1 cellular context compared by ENCODE assay signal in genomic region chr5:144170276-144171024, GRCh38.
TF ChIP-seq lines count a peak whose summit lies in the region.

Gene KCTD16, plus strand, starts transcription at chr5:144170873.
Gene YIPF5, minus strand, starts transcription at chr5:144170659. Its CDS starts 704 bp downstream, at chr5:144169955.

TF ChIP-seq in HepG2, 621 proteins besides CTCF, POLR2A, EP300 and RAD21 (continued from another document and continues in another):
- TF ChIP-seq ARID3A (IDR thresholded peaks at IDR 0.05; ENCODE audit: low read depth, low read length) (no peak), MED1 (CRISPR knock-in tag; IDR thresholded peaks at IDR 0.05) (peak; percentile 60), ZNF691 (CRISPR knock-in tag; IDR thresholded peaks at IDR 0.05; ENCODE audit: borderline replicate concordance, low read depth) (no peak), ZNF652 (CRISPR knock-in tag; IDR thresholded peaks at IDR 0.05; ENCODE audit: borderline replicate concordance, low read depth) (no peak), ZNF101 (CRISPR knock-in tag; IDR thresholded peaks at IDR 0.05; ENCODE audit: borderline replicate concordance, low read depth) (no peak), ZSCAN30 (CRISPR knock-in tag; IDR thresholded peaks at IDR 0.05) (0 out of 2 replicates have a peak, but pooled peaks have one; percentile 51), CC2D1A (CRISPR knock-in tag; IDR thresholded peaks at IDR 0.05) (0 out of 2 replicates have a peak, but pooled peaks have one; percentile 49), CEBPB (IDR thresholded peaks at IDR 0.05; ENCODE audit: borderline replicate concordance, low read depth, low read length) (no peak), RFXANK (CRISPR knock-in tag; IDR thresholded peaks at IDR 0.05) (no peak), ATF7 (IDR thresholded peaks at IDR 0.05) (no peak), ATF7 (CRISPR knock-in tag; IDR thresholded peaks at IDR 0.05) (no peak), ZNF704 (CRISPR knock-in tag; IDR thresholded peaks at IDR 0.05; ENCODE audit: borderline replicate concordance) (peak; percentile 80; the same call in 1 of the 2 replicates), KLF12 (CRISPR knock-in tag; IDR thresholded peaks at IDR 0.05; ENCODE audit: borderline replicate concordance) (0 out of 2 replicates have a peak, but pooled peaks have one; percentile 47), ZNF292 (CRISPR knock-in tag; IDR thresholded peaks at IDR 0.05; ENCODE audit: borderline replicate concordance, low read depth) (0 out of 2 replicates have a peak, but pooled peaks have one; percentile 61), PLRG1 (conservative IDR thresholded peaks at IDR 0.05) (no peak), ZSCAN21 (CRISPR knock-in tag; IDR thresholded peaks at IDR 0.05; ENCODE audit: borderline replicate concordance) (no peak), ZNF724P (CRISPR knock-in tag; IDR thresholded peaks at IDR 0.05; ENCODE audit: borderline replicate concordance) (peak; percentile 58; the same call in 1 of the 2 replicates), CBX2 (IDR thresholded peaks at IDR 0.05; ENCODE audit: low read depth, low read length) (no peak), CBX2 (CRISPR knock-in tag; IDR thresholded peaks at IDR 0.05; ENCODE audit: low read depth) (no peak), ZNF143 (CRISPR knock-in tag; IDR thresholded peaks at IDR 0.05) (no peak), ELF3 (CRISPR knock-in tag; IDR thresholded peaks at IDR 0.05) (peak; percentile 84), ZNF383 (CRISPR knock-in tag; IDR thresholded peaks at IDR 0.05; ENCODE audit: borderline replicate concordance) (no peak), JARID2 (CRISPR knock-in tag; IDR thresholded peaks at IDR 0.05; ENCODE audit: insufficient replicate concordance) (no peak), BRF2 (CRISPR knock-in tag; IDR thresholded peaks at IDR 0.05) (no peak), ZNF18 (CRISPR knock-in tag; IDR thresholded peaks at IDR 0.05; ENCODE audit: insufficient replicate concordance) (no peak), ZNF329 (CRISPR knock-in tag; IDR thresholded peaks at IDR 0.05; ENCODE audit: low read depth) (no peak), STAG1 (CRISPR knock-in tag; IDR thresholded peaks at IDR 0.05) (no peak), MXD3 (CRISPR knock-in tag; IDR thresholded peaks at IDR 0.05) (0 out of 2 replicates have a peak, but pooled peaks have one; percentile 56), TARDBP (CRISPR knock-in tag; IDR thresholded peaks at IDR 0.05) (peak; percentile 54), GMEB2 (CRISPR knock-in tag; IDR thresholded peaks at IDR 0.05; ENCODE audit: low read depth) (no peak), CSRNP2 (CRISPR knock-in tag; conservative IDR thresholded peaks at IDR 0.05; ENCODE audit: low read depth) (no peak), THAP9 (CRISPR knock-in tag; IDR thresholded peaks at IDR 0.05; ENCODE audit: borderline replicate concordance) (peak; percentile 85; the same call in 1 of the 2 replicates), SALL2 (CRISPR knock-in tag; IDR thresholded peaks at IDR 0.05) (peak; percentile 85), PRDM15 (CRISPR knock-in tag; IDR thresholded peaks at IDR 0.05) (no peak), ZMYM3 (CRISPR knock-in tag; IDR thresholded peaks at IDR 0.05) (no peak), FOXJ3 (CRISPR knock-in tag; IDR thresholded peaks at IDR 0.05; ENCODE audit: borderline replicate concordance) (no peak; the same call in 1 of the 2 replicates), REST (IDR thresholded peaks at IDR 0.05; ENCODE audit: borderline replicate concordance in 1 of 2, low read depth in 1 of 2, low read length in 2 of 2) (no peak; a peak in 1 of 4 replicates), MTA3 (CRISPR knock-in tag; IDR thresholded peaks at IDR 0.05) (no peak), RBM39 (IDR thresholded peaks at IDR 0.05; ENCODE audit: low read depth, low read length, poor library complexity, severe bottlenecking) (no peak)
